Comparison of ENCODE assay signal across 13 cellular contexts in the genomic region with DNA sequence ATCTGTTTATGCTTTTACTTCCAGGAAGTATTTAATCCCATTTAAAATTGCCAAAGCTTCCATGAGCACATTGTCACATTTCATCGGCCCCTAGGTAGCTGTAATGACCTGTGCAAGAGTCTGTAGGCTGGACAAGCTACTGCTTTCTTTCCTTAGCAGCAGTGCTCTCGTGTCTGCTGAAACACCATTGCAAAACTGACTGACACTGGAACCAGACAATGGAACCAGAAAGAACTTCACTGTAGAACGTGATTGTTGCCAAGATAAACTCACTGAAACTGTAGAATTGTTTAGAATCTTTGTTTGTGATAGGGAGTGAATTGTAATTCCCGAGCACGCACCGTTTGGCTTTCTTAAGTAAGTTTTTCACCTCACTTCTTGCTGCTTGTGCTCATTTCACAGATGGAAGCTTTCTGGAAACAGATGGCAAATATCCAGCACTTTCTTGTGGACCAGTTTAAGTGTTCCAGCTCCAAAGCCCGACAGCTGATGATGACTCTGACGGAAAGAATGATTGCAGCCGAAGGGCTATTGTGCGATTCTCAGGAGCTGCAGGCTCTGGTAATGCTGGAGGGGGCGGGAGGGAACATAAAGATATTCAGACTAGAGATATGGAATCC. TPM values are rescaled to one million over a fixed set of nuclear protein-coding genes. Genes with fewer than 3 reads are reported as not detected.
A peak's percentile ranks its signal among the peaks of the same experiment; 100 is the strongest.
DNase-seq lines count a peak whose midpoint lies in the region; ATAC-seq lines count a peak whose summit lies in the region.
"Had no signal": no experiment of that assay in that cellular context is flagged by ENCODE, and none has a peak within 500 bp of the region (broad histone marks: within the 10 kb centered on the region; RNA-seq: fewer than 3 reads in every experiment).

No MANE protein-coding gene starts in this region.

- H3K27me3 ChIP-seq in ACC112 (ENCODE audit: insufficient read depth, low read length) = no peaks in the 10 kb centered on the region

- H3K4me3 ChIP-seq in ACC112 (ENCODE audit: low read depth, low read length) = peak overlapping the region; percentile 45
- H3K4me3 ChIP-seq: SK-N-MC had no signal

- ATAC-seq in esophagus mucosa = no peak

- H3K4me1 ChIP-seq in ACC112 (ENCODE audit: control insufficient read depth, insufficient read depth, low read length, unreplicated experiment) = peaks cover 68% of the 10 kb centered on the region

- no peaks in the 10 kb centered on the region for H3K79me2 ChIP-seq in ACC112 (ENCODE audit: control insufficient read depth, insufficient read depth, low read length, unreplicated experiment)

- peak; percentile 56 for DNase-seq in HS-27A (ENCODE audit: low read depth)
- peak; percentile 90 for DNase-seq in dermis blood vessel endothelial cell
- peak; percentile 93 for DNase-seq in kidney glomerular epithelial cell (lab: John Stamatoyannopoulos, UW)
- DNase-seq in pons (ENCODE audit: low spot score) = no peak
- DNase-seq in activated CD4-positive, CD25-positive, alpha-beta regulatory T cell (lab: John Stamatoyannopoulos, UW) = no peak
- no peak for DNase-seq in HUDEP-2 (lab: John Stamatoyannopoulos, UW; ENCODE audit: unreplicated experiment in 76 of 76)
- DNase-seq: activated CD4-positive, alpha-beta memory T cell treated with anti-CD3 and anti-CD28 coated beads, Interleukin-2, amount 10 ng/mL, durations not matched to agents 7 days and 5 days; Kasumi-1; NCI-H2227 treated with DMSO at 0.1 percent for 48 hours; occipital lobe had no signal

- peak overlapping the region; percentile 99 for H3K27ac ChIP-seq in ACC112 (ENCODE audit: low read depth, low read length)
- H3K27ac ChIP-seq: SK-N-MC had no signal

- H2AFZ ChIP-seq in ACC112 (ENCODE audit: low read length, unreplicated experiment) = no peak overlapping the region

- H3K36me3 ChIP-seq in ACC112 (ENCODE audit: insufficient read depth, low read length) = peaks cover 32% of the 10 kb centered on the region

RNA-seq across cellular contexts. Expression of a gene that starts 36.9 kb away (rescaled TPM):
- total RNA-seq in dermis blood vessel endothelial cell = 14.1 and 20.4 TPM in 2 replicates
- total RNA-seq in esophagus mucosa = 5.8 TPM

RNA-seq across cellular contexts. Expression of a gene that starts 39.5 kb away (rescaled TPM):
- total RNA-seq in dermis blood vessel endothelial cell (8.7 and 11.9 TPM in 2 replicates), esophagus mucosa (1.8 TPM)

Comparison
In these comparisons a context has a peak if more than half of its experiments do, and no peak if none do; other contexts are left out.
1. DNase-seq: peak in HS-27A (single experiment), dermis blood vessel endothelial cell (single experiment) and kidney glomerular epithelial cell (single experiment); none in pons (single experiment), activated CD4-positive, CD25-positive, alpha-beta regulatory T cell (0 of 4) and HUDEP-2 (0 of 76).